Comparison of ENCODE assay signal across 7 cellular contexts in genomic region chr1:8217011-8217711, GRCh38.
DNase-seq lines count a peak whose midpoint lies in the region; ATAC-seq and TF ChIP-seq lines count a peak whose summit lies in the region.

No MANE protein-coding gene starts in this region.

- peak; percentile 79 for ATAC-seq in lung (ENCODE audit: insufficient read depth, low FRiP score)
- ATAC-seq in HG03521 (IDR thresholded peaks at IDR 0.05; ENCODE audit: unreplicated experiment): no peak

- H3K9me3 ChIP-seq in lung (ENCODE audit: control insufficient read depth in 2 of 2, insufficient read depth in 1 of 2, low read length in 1 of 2): no peaks in the 10 kb centered on the region
- H3K9me3 ChIP-seq in thyroid gland: no peaks in the 10 kb centered on the region

- H3K27ac ChIP-seq in lung (ENCODE audit: low read depth in 1 of 2, low read length in 1 of 2) (peak overlapping the region in 1 of 2 donors; percentile 84), thyroid gland (peak overlapping the region; percentile 48 to 75 (median 67))

- H3K4me3 Mint-ChIP-seq in T-helper 1 cell treated with Interleukin-12 subunit alpha and Interleukin-12 subunit beta and Interleukin-4 antibody, amounts not matched to agents 30 μg/mL and 1 μg/mL, for 36 hours: peak overlapping the region; percentile 81

- peaks cover 51% of the 10 kb centered on the region for H3K27me3 Mint-ChIP-seq in T-helper 1 cell treated with Interleukin-12 subunit alpha and Interleukin-12 subunit beta and Interleukin-4 antibody, amounts not matched to agents 30 μg/mL and 1 μg/mL, for 36 hours (ENCODE audit: low read depth)

- H3K4me1 Mint-ChIP-seq in T-helper 1 cell treated with Interleukin-12 subunit alpha and Interleukin-12 subunit beta and Interleukin-4 antibody, amounts not matched to agents 30 μg/mL and 1 μg/mL, for 36 hours (ENCODE audit: low read depth): peaks cover 19% of the 10 kb centered on the region

- H3K4me3 ChIP-seq in lung (peak overlapping the region; percentile 6), thyroid gland (replicated peaks in 1 of 3) (peak overlapping the region in 2 of 3 donors; percentile 38 to 47)

- H3K36me3 ChIP-seq in lung (ENCODE audit: control insufficient read depth in 2 of 2, insufficient read depth in 2 of 2, low read length in 2 of 2) (no peaks in the 10 kb centered on the region), thyroid gland (no peaks in the 10 kb centered on the region)

- H3K27me3 ChIP-seq in lung (ENCODE audit: control insufficient read depth, insufficient read depth) (no peaks in the 10 kb centered on the region), thyroid gland (no peaks in the 10 kb centered on the region)

- peak in 1 of 2 donors; percentile 49 for TF ChIP-seq POLR2A in thyroid gland (IDR thresholded peaks at IDR 0.05)

- 2 to 3% methylated on average over 35 to 70 of the region's 70 CpGs for whole genome bisulfite sequencing in lung, 2 donors
- WGBS in thyroid gland, 2 donors: 2 to 4% methylated on average over 27 to 30 of the region's 70 CpGs

- TF ChIP-seq CTCF in lung (IDR thresholded peaks at IDR 0.05; ENCODE audit: control extremely low read depth, extremely low read depth): no peak
- peak in 1 of 6 experiments; percentile 7 for TF ChIP-seq CTCF in thyroid gland (IDR thresholded peaks at IDR 0.05)

- H3K9me3 Mint-ChIP-seq in T-helper 1 cell treated with Interleukin-12 subunit alpha and Interleukin-12 subunit beta and Interleukin-4 antibody, amounts not matched to agents 30 μg/mL and 1 μg/mL, for 36 hours: no peaks in the 10 kb centered on the region

- H3K36me3 Mint-ChIP-seq in T-helper 1 cell treated with Interleukin-12 subunit alpha and Interleukin-12 subunit beta and Interleukin-4 antibody, amounts not matched to agents 30 μg/mL and 1 μg/mL, for 36 hours (ENCODE audit: low read depth): peaks cover 2% of the 10 kb centered on the region

- no peak overlapping the region for H3K27ac Mint-ChIP-seq in T-helper 1 cell treated with Interleukin-12 subunit alpha and Interleukin-12 subunit beta and Interleukin-4 antibody, amounts not matched to agents 30 μg/mL and 1 μg/mL, for 36 hours

- intact Hi-C loops in thyroid gland (cut with DNase I): no loop called here

- H3K4me1 ChIP-seq in lung (ENCODE audit: control insufficient read depth in 2 of 2, insufficient read depth in 2 of 2, low read length in 2 of 2): peaks cover 0 to 16% of the 10 kb centered on the region in 2 donors
- peaks cover 6 to 19% of the 10 kb centered on the region in 2 donors for H3K4me1 ChIP-seq in thyroid gland

- DNase-seq in cerebellum (ENCODE audit: low spot score) (peak; percentile 26), lung (ENCODE audit: low spot score) (no peak), thyroid gland (peak; percentile 60 to 62), NCI-H187 treated with DMSO at 0.1 percent for 48 hours (lab: John Stamatoyannopoulos, UW) (no peak), NCI-H526 treated with DMSO at 0.1 percent for 48 hours (lab: John Stamatoyannopoulos, UW) (no peak)

Comparison
In these comparisons a context has a peak if more than half of its experiments do, and no peak if none do; other contexts are left out.
1. DNase-seq: peak in cerebellum (single experiment) and thyroid gland (2 of 2); none in lung (single experiment), NCI-H187 treated with DMSO at 0.1 percent for 48 hours (single experiment) and NCI-H526 treated with DMSO at 0.1 percent for 48 hours (single experiment).